ENCODE assay signal across 1 cellular context in the genomic region with DNA sequence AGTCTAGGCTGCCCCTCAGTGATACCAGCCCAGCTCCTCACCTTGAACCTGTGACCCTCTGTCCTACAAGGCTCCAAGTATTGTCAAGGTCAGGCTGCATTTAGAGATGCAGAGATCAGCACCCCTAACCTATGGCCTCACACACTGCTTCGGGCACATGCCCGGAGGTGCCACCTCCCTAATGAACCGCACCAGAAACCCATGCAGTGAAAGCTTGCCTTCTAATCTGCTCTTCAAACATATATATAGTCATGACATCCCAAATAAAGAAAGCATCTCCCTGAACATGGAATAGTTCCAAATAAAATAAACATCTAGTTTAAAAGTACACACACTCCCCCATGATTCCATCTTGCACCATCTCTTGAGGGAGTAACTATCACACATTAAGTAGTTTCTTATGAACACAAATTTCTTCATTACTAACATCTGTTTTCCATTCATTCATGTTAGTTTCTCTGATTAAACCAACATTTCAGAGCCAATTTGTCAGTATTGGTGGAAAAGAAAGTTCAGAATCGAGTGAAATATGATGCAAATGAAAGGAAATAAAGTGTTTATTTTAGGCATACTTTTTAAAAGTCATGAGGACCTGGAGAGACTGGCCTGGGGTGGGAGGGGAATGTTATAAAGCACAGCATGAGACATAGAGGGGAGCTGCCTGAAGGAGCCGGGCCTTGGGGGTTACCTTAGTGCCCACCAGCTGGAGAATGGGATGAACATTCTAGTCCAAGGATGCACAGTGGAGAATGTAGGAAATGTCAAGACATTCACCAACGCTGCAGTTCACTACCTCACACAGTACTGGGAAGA.
TF ChIP-seq lines count a peak whose summit lies in the region.

No MANE protein-coding gene starts in this region.

TF ChIP-seq in IMR-90, 13 proteins besides CTCF, POLR2A, EP300 and RAD21:
- TF ChIP-seq BHLHE40 (IDR thresholded peaks at IDR 0.05; ENCODE audit: low read depth, low read length), result 0 out of 2 replicates have a peak, but pooled peaks have one; percentile 22
- peak; percentile 91 for TF ChIP-seq CEBPB (IDR thresholded peaks at IDR 0.05; ENCODE audit: low read depth, low read length)
- TF ChIP-seq SMC3 (IDR thresholded peaks at IDR 0.05; ENCODE audit: low read depth, low read length), result no peak
- no peak for TF ChIP-seq RFX5 (IDR thresholded peaks at IDR 0.05; ENCODE audit: low read depth, low read length)
- TF ChIP-seq RCOR1 (IDR thresholded peaks at IDR 0.05; ENCODE audit: insufficient replicate concordance, low read length), result no peak
- TF ChIP-seq MAZ (IDR thresholded peaks at IDR 0.05; ENCODE audit: borderline replicate concordance, low read depth, low read length), result no peak
- TF ChIP-seq, protein P1, sequence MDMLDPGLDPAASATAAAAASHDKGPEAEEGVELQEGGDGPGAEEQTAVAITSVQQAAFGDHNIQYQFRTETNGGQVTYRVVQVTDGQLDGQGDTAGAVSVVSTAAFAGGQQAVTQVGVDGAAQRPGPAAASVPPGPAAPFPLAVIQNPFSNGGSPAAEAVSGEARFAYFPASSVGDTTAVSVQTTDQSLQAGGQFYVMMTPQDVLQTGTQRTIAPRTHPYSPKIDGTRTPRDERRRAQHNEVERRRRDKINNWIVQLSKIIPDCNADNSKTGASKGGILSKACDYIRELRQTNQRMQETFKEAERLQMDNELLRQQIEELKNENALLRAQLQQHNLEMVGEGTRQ (IDR thresholded peaks at IDR 0.05; ENCODE audit: low read depth, low read length), result no peak
- no peak for TF ChIP-seq CHD1 (IDR thresholded peaks at IDR 0.05; ENCODE audit: low read depth, low read length)
- no peak for TF ChIP-seq MAFK (IDR thresholded peaks at IDR 0.05; ENCODE audit: low read depth, low read length)
- no peak for TF ChIP-seq FOS (IDR thresholded peaks at IDR 0.05; ENCODE audit: low read depth, low read length)
